Comparison of ENCODE assay signal across 18 cellular contexts in the genomic region with DNA sequence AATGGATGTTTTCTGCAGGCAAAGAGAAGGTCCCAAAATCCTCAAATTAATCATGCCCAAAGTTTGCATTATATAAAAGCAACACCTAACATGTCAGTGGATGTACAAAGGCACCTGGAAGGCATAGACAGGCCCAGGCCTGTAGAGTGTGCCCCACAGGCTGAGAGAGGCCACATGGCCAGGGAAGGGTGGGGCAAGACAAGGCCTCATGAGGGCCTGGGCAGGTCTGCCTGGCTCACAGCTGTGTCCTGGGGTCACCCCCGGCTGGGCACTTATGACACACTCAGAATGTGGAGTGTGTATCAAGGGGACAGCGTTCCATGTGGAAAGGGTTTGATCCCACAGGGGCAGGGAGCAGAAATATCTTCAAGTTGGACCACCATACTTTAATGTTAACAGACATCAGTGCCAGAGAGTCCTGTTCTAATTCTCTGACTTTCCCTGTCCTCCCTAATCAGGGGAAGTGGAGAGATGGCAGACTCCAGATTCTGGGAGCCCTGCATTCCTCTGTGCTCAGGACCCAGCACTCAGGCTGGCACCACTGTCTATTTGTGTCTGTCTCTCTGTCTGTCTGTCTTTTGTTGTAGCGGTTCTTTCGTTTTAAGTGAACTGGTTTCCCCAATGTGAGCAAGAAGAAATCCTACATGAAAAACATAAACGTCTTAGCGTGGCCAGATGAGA.
DNase-seq lines count a peak whose midpoint lies in the region; FAIRE-seq and TF ChIP-seq lines count a peak whose summit lies in the region.
"Had no signal": no experiment of that assay in that cellular context is flagged by ENCODE, and none has a peak within 500 bp of the region (broad histone marks: within the 10 kb centered on the region; RNA-seq: fewer than 3 reads in every experiment).

No MANE protein-coding gene starts in this region.

- H3K27ac ChIP-seq in brain microvascular endothelial cell (peak overlapping the region; percentile 58), kidney (ENCODE audit: low read depth in 2 of 2, low read length in 2 of 2) (peak overlapping the region; percentile 56 to 82), thyroid gland (peak overlapping the region in 2 of 3 donors; percentile 79 to 81)
- H3K27ac ChIP-seq: BLaER1 treated with 17β-estradiol and CSF1 and Interleukin-3, amounts not matched to agents 10 nM and 100 nM; neutrophil had no signal

- TF ChIP-seq CTCF in brain microvascular endothelial cell (IDR thresholded peaks at IDR 0.05; ENCODE audit: low read depth, low read length, missing control alignments), result no peak
- TF ChIP-seq CTCF in kidney (IDR thresholded peaks at IDR 0.05; ENCODE audit: borderline replicate concordance, extremely low read depth, insufficient read depth), result no peak
- TF ChIP-seq CTCF in thyroid gland (IDR thresholded peaks at IDR 0.05), result no peak

- H3K4me3 ChIP-seq in brain microvascular endothelial cell (ENCODE audit: low read depth, low read length) (no peak overlapping the region), kidney (ENCODE audit: low read length in 2 of 2) (no peak overlapping the region), thyroid gland (replicated peaks in 1 of 3) (no peak overlapping the region)
- H3K4me3 ChIP-seq: BLaER1 treated with 17β-estradiol and CSF1 and Interleukin-3, amounts not matched to agents 10 nM and 100 nM; HAP-1 had no signal

- H3K36me3 ChIP-seq in brain microvascular endothelial cell (replicated peaks), result no peaks in the 10 kb centered on the region
- H3K36me3 ChIP-seq in kidney (ENCODE audit: control insufficient read depth in 1 of 2, insufficient read depth in 2 of 2, low read length in 2 of 2), result no peaks in the 10 kb centered on the region
- no peaks in the 10 kb centered on the region for H3K36me3 ChIP-seq in thyroid gland
- H3K36me3 ChIP-seq: BLaER1 treated with 17β-estradiol and CSF1 and Interleukin-3, amounts not matched to agents 10 nM and 100 nM; HAP-1; neutrophil had no signal

- in situ Hi-C loops in brain microvascular endothelial cell (cut with HindIII; ENCODE audit: low pct_ligation_motif_present, low sequenced_read_pairs), result no loop called here

- H3K27me3 ChIP-seq in brain microvascular endothelial cell (replicated peaks) (no peaks in the 10 kb centered on the region), thyroid gland (no peaks in the 10 kb centered on the region)
- H3K27me3 ChIP-seq: BLaER1 treated with 17β-estradiol and CSF1 and Interleukin-3, amounts not matched to agents 10 nM and 100 nM; neutrophil had no signal

- H3K9me3 ChIP-seq in kidney (ENCODE audit: control insufficient read depth in 1 of 2, low read length in 2 of 2) (no peaks in the 10 kb centered on the region), thyroid gland (no peaks in the 10 kb centered on the region)
- H3K9me3 ChIP-seq: BLaER1 treated with 17β-estradiol and CSF1 and Interleukin-3, amounts not matched to agents 10 nM and 100 nM; HAP-1; neutrophil had no signal

- WGBS in thyroid gland, 2 donors, result 62 to 63% methylated on average over 6 of the region's 6 CpGs

- DNase-seq in M059J (ENCODE audit: low read depth) (peak; percentile 50), brain microvascular endothelial cell (no peak), kidney (no peak), thyroid gland (no peak), ecto neural progenitor cell (ENCODE audit: low spot score) (no peak), DMS114 treated with DMSO at 0.1 percent for 48 hours (lab: John Stamatoyannopoulos, UW; ENCODE audit: unreplicated experiment) (no peak), NCI-H146 (lab: John Stamatoyannopoulos, UW) (no peak), GF-D8 (lab: John Stamatoyannopoulos, UW) (no peak)
- DNase-seq: activated CD8-positive, alpha-beta memory T cell treated with anti-CD3 and anti-CD28 coated beads, Interleukin-2, amount 10 ng/mL, durations not matched to agents 7 days and 5 days; activated naive CD8-positive, alpha-beta T cell treated with anti-CD3 and anti-CD28 coated beads, Interleukin-2, amount 10 ng/mL, durations not matched to agents 7 days and 5 days; NCI-H1048; NCI-H510A treated with DMSO at 0.1 percent for 48 hours; SHP77 treated with DMSO at 0.1 percent for 48 hours had no signal

- H3K4me1 ChIP-seq in kidney (ENCODE audit: control insufficient read depth in 1 of 2, insufficient read depth in 1 of 2, low read depth in 1 of 2, low read length in 2 of 2) (peaks cover 0 to 5% of the 10 kb centered on the region in 2 donors), thyroid gland (peaks cover 12 to 27% of the 10 kb centered on the region in 2 donors)
- H3K4me1 ChIP-seq: HAP-1 had no signal

- intact Hi-C loops in kidney (cut with DNase I) (no loop called here), thyroid gland (cut with DNase I) (no loop called here)

- no peak overlapping the region for H3K9ac ChIP-seq in kidney (ENCODE audit: low read length in 2 of 2)
- H3K9ac ChIP-seq: BLaER1 treated with 17β-estradiol and CSF1 and Interleukin-3, amounts not matched to agents 10 nM and 100 nM had no signal

- no peak for FAIRE-seq in kidney (lab: Jason Lieb, UNC)
- FAIRE-seq: G401.6, GM18507 had no signal

- no peak for TF ChIP-seq POLR2A in thyroid gland (IDR thresholded peaks at IDR 0.05)
